ENCODE assay signal across 7 cellular contexts in genomic region chr2:96636772-96637171, GRCh38. TPM values are rescaled to one million over a fixed set of nuclear protein-coding genes. Genes with fewer than 3 reads are reported as not detected.
A peak's percentile ranks its signal among the peaks of the same experiment; 100 is the strongest.
DNase-seq lines count a peak whose midpoint lies in the region; ATAC-seq and TF ChIP-seq lines count a peak whose summit lies in the region.

No MANE protein-coding gene starts in this region.

- POLR2A ChIA-PET in activated CD8-positive, alpha-beta T cell treated with anti-CD3 and anti-CD28 coated beads for 36 hours (lab: Charles Lee) = interaction anchor here (0.7 to 2.4 kb wide), 7 partner anchors 10 to 126 kb away, joined by 3 to 11 read pairs (median 5); partner anchors contain the start of gene CNNM4

- DNase-seq in activated CD8-positive, alpha-beta T cell treated with anti-CD3 and anti-CD28 coated beads for 36 hours = no peak
- DNase-seq in stimulated activated CD4-positive, alpha-beta T cell treated with anti-CD3 and anti-CD28 coated beads, Interleukin-4, amount 100 ng/mL, for 24 hours = no peak
- DNase-seq in iPS-NIHi11 (ENCODE audit: low spot score) = no peak

- H3K36me3 Mint-ChIP-seq in activated CD8-positive, alpha-beta T cell treated with anti-CD3 and anti-CD28 coated beads for 36 hours (ENCODE audit: low read depth) = peaks cover 41% of the 10 kb centered on the region
- peaks cover 7% of the 10 kb centered on the region for H3K36me3 Mint-ChIP-seq in stimulated activated memory B cell treated with anti-CD40 and anti-IgM and Interleukin-4, amounts not matched to agents 10 μg/mL and 1 μg/mL and 100 μg/mL, for 72 hours

- H3K27me3 ChIP-seq in HUES64 (ENCODE audit: insufficient read depth, low read length) (no peaks in the 10 kb centered on the region), iPS-20b (ENCODE audit: insufficient read depth, low read length) (no peaks in the 10 kb centered on the region)

- H3K36me3 ChIP-seq in HUES64 (ENCODE audit: insufficient read depth, low read length) = peaks cover 35% of the 10 kb centered on the region
- H3K36me3 ChIP-seq in iPS-20b (ENCODE audit: insufficient read depth, low read depth, low read length) = peaks cover 31% of the 10 kb centered on the region

- intact Hi-C loops in activated CD8-positive, alpha-beta T cell treated with anti-CD3 and anti-CD28 coated beads for 36 hours (cut with micrococcal nuclease) = loop anchor here (10.0 kb wide), 1 partner anchor 128 kb away; the partner anchor contains the start of gene CNNM4

- peak overlapping the region; percentile 98 for H3K4me3 ChIP-seq in HUES64 (ENCODE audit: low read length)
- H3K4me3 ChIP-seq in iPS-20b (ENCODE audit: low read length) = peak overlapping the region; percentile 91

- 87% methylated on average over 10 of the region's 10 CpGs for WGBS in HUES64

- no peaks in the 10 kb centered on the region for H3K9me3 Mint-ChIP-seq in activated CD8-positive, alpha-beta T cell treated with anti-CD3 and anti-CD28 coated beads for 36 hours
- H3K9me3 Mint-ChIP-seq in stimulated activated memory B cell treated with anti-CD40 and anti-IgM and Interleukin-4, amounts not matched to agents 10 μg/mL and 1 μg/mL and 100 μg/mL, for 72 hours = no peaks in the 10 kb centered on the region

- H3K27me3 Mint-ChIP-seq in activated CD8-positive, alpha-beta T cell treated with anti-CD3 and anti-CD28 coated beads for 36 hours = peaks cover 3% of the 10 kb centered on the region
- H3K27me3 Mint-ChIP-seq in stimulated activated memory B cell treated with anti-CD40 and anti-IgM and Interleukin-4, amounts not matched to agents 10 μg/mL and 1 μg/mL and 100 μg/mL, for 72 hours = no peaks in the 10 kb centered on the region

- CTCF ChIA-PET in activated CD8-positive, alpha-beta T cell treated with anti-CD3 and anti-CD28 coated beads for 36 hours (lab: Charles Lee) = interaction anchor here (1.1 to 1.4 kb wide), 2 partner anchors 10 to 121 kb away, joined by 3 to 4 read pairs; no protein-coding TSS in a partner anchor

- H3K9me3 ChIP-seq in HUES64 (ENCODE audit: insufficient read depth, low read depth, low read length) (no peaks in the 10 kb centered on the region), iPS-20b (ENCODE audit: insufficient read depth, low read depth, low read length) (no peaks in the 10 kb centered on the region)

- H3K27ac Mint-ChIP-seq in activated CD8-positive, alpha-beta T cell treated with anti-CD3 and anti-CD28 coated beads for 36 hours = peak overlapping the region; percentile 95
- peak overlapping the region; percentile 93 for H3K27ac Mint-ChIP-seq in stimulated activated memory B cell treated with anti-CD40 and anti-IgM and Interleukin-4, amounts not matched to agents 10 μg/mL and 1 μg/mL and 100 μg/mL, for 72 hours

- H3K27ac ChIP-seq in HUES64 (ENCODE audit: low read depth, low read length) (no peak overlapping the region), iPS-20b (ENCODE audit: low read length) (no peak overlapping the region)

- ATAC-seq in activated CD8-positive, alpha-beta T cell treated with anti-CD3 and anti-CD28 coated beads for 36 hours = no peak
- no peak for ATAC-seq in stimulated activated memory B cell treated with anti-CD40 and anti-IgM and Interleukin-4, amounts not matched to agents 10 μg/mL and 1 μg/mL and 100 μg/mL, for 72 hours
- no peak for ATAC-seq in GM19463 (IDR thresholded peaks at IDR 0.05; ENCODE audit: unreplicated experiment)

- peak overlapping the region; percentile 92 for H3K4me3 Mint-ChIP-seq in activated CD8-positive, alpha-beta T cell treated with anti-CD3 and anti-CD28 coated beads for 36 hours
- H3K4me3 Mint-ChIP-seq in stimulated activated memory B cell treated with anti-CD40 and anti-IgM and Interleukin-4, amounts not matched to agents 10 μg/mL and 1 μg/mL and 100 μg/mL, for 72 hours = peak overlapping the region; percentile 92

- H3K9ac ChIP-seq in HUES64 (ENCODE audit: low read depth, low read length) (no peak overlapping the region), iPS-20b (ENCODE audit: low read depth, low read length) (peak overlapping the region; percentile 80; the same call in 1 of the 2 replicates)

- H3K4me1 ChIP-seq in HUES64 (ENCODE audit: insufficient read depth, low read length) (peaks cover 7% of the 10 kb centered on the region; the same call in 1 of the 2 replicates), iPS-20b (ENCODE audit: insufficient read depth, low read length) (peaks cover 4% of the 10 kb centered on the region; the same call in 1 of the 2 replicates)

- H3K4me1 Mint-ChIP-seq in activated CD8-positive, alpha-beta T cell treated with anti-CD3 and anti-CD28 coated beads for 36 hours (ENCODE audit: low read depth) = peaks cover 37% of the 10 kb centered on the region
- H3K4me1 Mint-ChIP-seq in stimulated activated memory B cell treated with anti-CD40 and anti-IgM and Interleukin-4, amounts not matched to agents 10 μg/mL and 1 μg/mL and 100 μg/mL, for 72 hours = peaks cover 31% of the 10 kb centered on the region

- TF ChIP-seq CTCF in activated CD8-positive, alpha-beta T cell treated with anti-CD3 and anti-CD28 coated beads for 36 hours (IDR thresholded peaks at IDR 0.05) = no peak

RNA-seq across cellular contexts. Expression of gene KANSL3, which starts 1.3 kb away (rescaled TPM):
- polyA plus RNA-seq in HUES64 (2013, experiment 1 of 2) = 20.4 TPM
- 20.7 TPM for polyA plus RNA-seq in HUES64 (2013, experiment 2 of 2)
- total RNA-seq in activated CD8-positive, alpha-beta T cell treated with anti-CD3 and anti-CD28 coated beads for 36 hours = 10 to 100 TPM; 37.8 to 39.8 TPM

RNA-seq across cellular contexts. Expression of gene FER1L5, which starts 5.8 kb away (rescaled TPM):
- polyA plus RNA-seq in HUES64 (2013, experiment 1 of 2) = 0.10 TPM
- polyA plus RNA-seq in HUES64 (2013, experiment 2 of 2) = 0.13 TPM
- not detected for total RNA-seq in activated CD8-positive, alpha-beta T cell treated with anti-CD3 and anti-CD28 coated beads for 36 hours
